In genomic region chr10:65497837-65498236, GRCh38 we compare ENCODE assay signal across 28 cellular contexts.
"Had no signal": no experiment of that assay in that cellular context is flagged by ENCODE, and none has a peak within 500 bp of the region (broad histone marks: within the 10 kb centered on the region; RNA-seq: fewer than 3 reads in every experiment).

No MANE protein-coding gene starts in this region.

- H3K36me3 ChIP-seq: colonic mucosa, esophagus muscularis mucosa, gastroesophageal sphincter, heart left ventricle had no signal

- H3K4me2 ChIP-seq: hepatocyte had no signal

- FAIRE-seq: endometrium, endothelial cell of umbilical vein, frontal cortex, kidney had no signal

- H3K27me3 Mint-ChIP-seq: dendritic cell treated with granulocyte-macrophage colony-stimulating factor and Interleukin-4, amounts not matched to agents 40 ng/mL and 50 ng/mL, for 4 days; effector memory CD8-positive, alpha-beta T cell; memory B cell; naive thymus-derived CD4-positive, alpha-beta T cell had no signal

- H3K27ac Mint-ChIP-seq: dendritic cell treated with granulocyte-macrophage colony-stimulating factor and Interleukin-4, amounts not matched to agents 40 ng/mL and 50 ng/mL, for 4 days; effector memory CD8-positive, alpha-beta T cell; endodermal cell; immature natural killer cell; memory B cell; naive thymus-derived CD4-positive, alpha-beta T cell had no signal

- H3K4me3 ChIP-seq: colonic mucosa, esophagus muscularis mucosa, gastroesophageal sphincter, heart left ventricle, hepatocyte, lung had no signal

- ATAC-seq: effector memory CD8-positive, alpha-beta T cell; foreskin keratinocyte; gastroesophageal sphincter; heart left ventricle; left colon; left lobe of liver; left ventricle myocardium superior; naive thymus-derived CD4-positive, alpha-beta T cell had no signal

- H3K4me1 ChIP-seq: colonic mucosa, esophagus muscularis mucosa, foreskin keratinocyte, gastroesophageal sphincter, heart left ventricle had no signal

- H3K79me2 ChIP-seq: hepatocyte had no signal

- H2AFZ ChIP-seq: hepatocyte had no signal

- H3K9me3 ChIP-seq: colonic mucosa, esophagus muscularis mucosa, gastroesophageal sphincter had no signal

- H3K4me3 Mint-ChIP-seq: dendritic cell treated with granulocyte-macrophage colony-stimulating factor and Interleukin-4, amounts not matched to agents 40 ng/mL and 50 ng/mL, for 4 days; effector memory CD8-positive, alpha-beta T cell; endodermal cell; immature natural killer cell; memory B cell; naive thymus-derived CD4-positive, alpha-beta T cell had no signal

- H3K27ac ChIP-seq: colonic mucosa, esophagus muscularis mucosa, foreskin keratinocyte, gastroesophageal sphincter, heart left ventricle, hepatocyte had no signal

- H3K4me1 Mint-ChIP-seq: immature natural killer cell, memory B cell had no signal

- H3K9me3 Mint-ChIP-seq: endodermal cell had no signal

- DNase-seq: colonic mucosa; cortex of kidney; effector CD8-positive, alpha-beta T cell; effector memory CD8-positive, alpha-beta T cell; endodermal cell; foreskin keratinocyte; heart left ventricle; hypothalamus; immature natural killer cell; islet precursor cell; kidney; kidney glomerular epithelial cell; left colon; left ventricle myocardium superior; mammary epithelial cell; mesendoderm; midbrain; naive thymus-derived CD4-positive, alpha-beta T cell had no signal

- H3K36me3 Mint-ChIP-seq: immature natural killer cell; memory B cell; naive thymus-derived CD4-positive, alpha-beta T cell had no signal

- H3K27me3 ChIP-seq: colonic mucosa, esophagus muscularis mucosa, foreskin keratinocyte, gastroesophageal sphincter, heart left ventricle, hepatocyte had no signal
